ENCODE assay signal across 8 cellular contexts in the genomic region with DNA sequence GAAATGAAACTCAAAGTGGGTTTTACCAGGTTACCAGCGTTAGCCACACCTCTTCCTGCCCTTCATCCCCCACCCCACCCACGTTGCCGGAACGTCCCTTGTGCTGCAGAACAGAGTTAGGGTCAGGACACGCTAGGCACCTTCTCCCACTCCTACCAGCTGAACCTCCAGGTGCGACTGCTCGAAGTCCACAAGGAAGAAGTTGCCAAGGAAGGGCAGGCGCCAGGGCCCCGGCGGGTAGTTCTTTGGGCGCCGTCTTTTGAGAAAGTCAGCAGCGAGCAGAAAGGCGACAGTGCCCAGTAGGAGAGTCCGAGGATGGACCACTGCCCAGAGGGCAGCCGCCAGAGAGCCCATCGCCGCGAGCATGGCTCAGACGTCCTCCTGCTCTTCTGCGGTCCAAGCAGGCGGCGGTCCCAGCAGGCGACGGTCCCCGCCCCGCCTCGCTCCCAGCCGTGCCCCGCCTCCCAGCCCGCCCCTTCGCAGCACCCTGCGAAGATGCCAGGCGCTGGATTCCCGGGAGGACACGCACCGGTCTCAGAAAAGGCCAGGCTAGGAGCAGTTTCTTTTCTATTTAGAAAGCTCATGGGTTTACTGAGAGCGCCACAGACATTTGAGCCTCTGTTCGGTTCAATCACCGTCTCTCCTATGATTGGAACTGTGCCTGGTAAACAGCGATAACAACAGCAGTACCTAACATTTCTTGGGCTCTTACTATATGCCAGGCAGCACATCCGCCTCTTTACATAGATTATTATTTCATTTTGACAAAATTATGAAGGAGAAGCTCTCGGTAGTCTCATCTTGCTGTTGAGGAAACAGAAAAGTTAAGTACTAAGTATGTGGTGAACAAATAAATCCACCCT. TPM values are rescaled to one million over a fixed set of nuclear protein-coding genes. Genes with fewer than 3 reads are reported as not detected.
A peak's percentile ranks its signal among the peaks of the same experiment; 100 is the strongest.
DNase-seq lines count a peak whose midpoint lies in the region; ATAC-seq, FAIRE-seq and TF ChIP-seq lines count a peak whose summit lies in the region.

A gene with protein sequence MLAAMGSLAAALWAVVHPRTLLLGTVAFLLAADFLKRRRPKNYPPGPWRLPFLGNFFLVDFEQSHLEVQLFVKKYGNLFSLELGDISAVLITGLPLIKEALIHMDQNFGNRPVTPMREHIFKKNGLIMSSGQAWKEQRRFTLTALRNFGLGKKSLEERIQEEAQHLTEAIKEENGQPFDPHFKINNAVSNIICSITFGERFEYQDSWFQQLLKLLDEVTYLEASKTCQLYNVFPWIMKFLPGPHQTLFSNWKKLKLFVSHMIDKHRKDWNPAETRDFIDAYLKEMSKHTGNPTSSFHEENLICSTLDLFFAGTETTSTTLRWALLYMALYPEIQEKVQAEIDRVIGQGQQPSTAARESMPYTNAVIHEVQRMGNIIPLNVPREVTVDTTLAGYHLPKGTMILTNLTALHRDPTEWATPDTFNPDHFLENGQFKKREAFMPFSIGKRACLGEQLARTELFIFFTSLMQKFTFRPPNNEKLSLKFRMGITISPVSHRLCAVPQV (minus strand): TSS at position 393 of the 863 bp plus-strand sequence. CDS start 27 bp downstream, at position 366.

- peaks cover 43% of the 10 kb centered on the region for H3K27me3 Mint-ChIP-seq in activated T-helper 2 cell treated with anti-CD3 and anti-CD28 coated beads, Interferon-gamma antibody, Interleukin-2, Interleukin-4, amounts not matched to agents 10 μg/mL and 5 μg/mL and 100 μg/mL, durations not matched to agents 14 hours and 24 hours and 36 hours (ENCODE audit: low read depth)

- H3K36me3 Mint-ChIP-seq in activated T-helper 2 cell treated with anti-CD3 and anti-CD28 coated beads, Interferon-gamma antibody, Interleukin-2, Interleukin-4, amounts not matched to agents 10 μg/mL and 5 μg/mL and 100 μg/mL, durations not matched to agents 14 hours and 24 hours and 36 hours (ENCODE audit: low read depth) = no peaks in the 10 kb centered on the region

- intact Hi-C loops in activated T-helper 2 cell treated with anti-CD3 and anti-CD28 coated beads, Interferon-gamma antibody, Interleukin-2, Interleukin-4, amounts not matched to agents 10 μg/mL and 5 μg/mL and 100 μg/mL, durations not matched to agents 14 hours and 24 hours and 36 hours (cut with micrococcal nuclease) = no loop called here
- intact Hi-C loops in transverse colon (cut with DNase I; ENCODE audit: low total_unique reads) = no loop called here

- TF ChIP-seq CTCF in transverse colon (IDR thresholded peaks at IDR 0.05) = no peak

- DNase-seq in GM18507 (ENCODE audit: extremely low spot score, insufficient read length, low read depth) = no peak
- DNase-seq in NCI-H774 (lab: John Stamatoyannopoulos, UW) = peak; percentile 55
- DNase-seq in activated T-helper 2 cell treated with anti-CD3 and anti-CD28 coated beads, Interferon-gamma antibody, Interleukin-2, Interleukin-4, amounts not matched to agents 10 μg/mL and 5 μg/mL and 100 μg/mL, durations not matched to agents 14 hours and 24 hours and 36 hours (ENCODE audit: low spot score) = peak; percentile 12
- DNase-seq in glomerular visceral epithelial cell (ENCODE audit: extremely low spot score) = peak; percentile 57
- peak in 54 of 56 donors; percentile 15 to 87 (median 73) for DNase-seq in nucleus accumbens (lab: John Stamatoyannopoulos, UW)
- DNase-seq in transverse colon = peak; percentile 79
- no peak for DNase-seq in effector CD4-positive, alpha-beta T cell

- WGBS in transverse colon (ENCODE audit: low coverage in 1 of 2), 2 donors = 4 to 8% methylated on average over 2 to 40 of the region's 43 CpGs

- in situ Hi-C loops in transverse colon (cut with MboI; ENCODE audit: low pct_ligation_motif_present in 1 of 4, low pct_unique_long_range_greater_than_20kb in 1 of 4, low sequenced_read_pairs in 3 of 4) = loop anchor here in 1 of 4 donors (25.0 kb wide), 1 partner anchor 1189 kb away; no protein-coding TSS in a partner anchor

- TF ChIP-seq EP300 in transverse colon (IDR thresholded peaks at IDR 0.05; ENCODE audit: low read depth) = no peak

- H3K4me1 Mint-ChIP-seq in activated T-helper 2 cell treated with anti-CD3 and anti-CD28 coated beads, Interferon-gamma antibody, Interleukin-2, Interleukin-4, amounts not matched to agents 10 μg/mL and 5 μg/mL and 100 μg/mL, durations not matched to agents 14 hours and 24 hours and 36 hours (ENCODE audit: low read depth) = peaks cover 11% of the 10 kb centered on the region

- H3K27me3 ChIP-seq in transverse colon = peaks cover 41% of the 10 kb centered on the region

- H3K4me3 Mint-ChIP-seq in activated T-helper 2 cell treated with anti-CD3 and anti-CD28 coated beads, Interferon-gamma antibody, Interleukin-2, Interleukin-4, amounts not matched to agents 10 μg/mL and 5 μg/mL and 100 μg/mL, durations not matched to agents 14 hours and 24 hours and 36 hours (ENCODE audit: low read depth) = peak within 1 kb of the TSS; percentile 78

- no peak within 1 kb of the TSS for H3K27ac Mint-ChIP-seq in activated T-helper 2 cell treated with anti-CD3 and anti-CD28 coated beads, Interferon-gamma antibody, Interleukin-2, Interleukin-4, amounts not matched to agents 10 μg/mL and 5 μg/mL and 100 μg/mL, durations not matched to agents 14 hours and 24 hours and 36 hours

- ATAC-seq in HG02981 (IDR thresholded peaks at IDR 0.05; ENCODE audit: unreplicated experiment) = peak; percentile 75

- H3K9me3 Mint-ChIP-seq in activated T-helper 2 cell treated with anti-CD3 and anti-CD28 coated beads, Interferon-gamma antibody, Interleukin-2, Interleukin-4, amounts not matched to agents 10 μg/mL and 5 μg/mL and 100 μg/mL, durations not matched to agents 14 hours and 24 hours and 36 hours = peaks cover 24% of the 10 kb centered on the region

- TF ChIP-seq POLR2A in transverse colon (IDR thresholded peaks at IDR 0.05) = peak; percentile 63

- H3K27ac ChIP-seq in transverse colon = peak within 1 kb of the TSS; percentile 75 to 79 (median 78)

- H3K36me3 ChIP-seq in transverse colon = no peaks in the 10 kb centered on the region

- peaks cover 3 to 12% of the 10 kb centered on the region in 2 donors for H3K9me3 ChIP-seq in transverse colon

- FAIRE-seq in GM18507 (lab: Jason Lieb, UNC) = peak; percentile 72

- H3K4me1 ChIP-seq in transverse colon = peaks cover 0 to 14% (median 0%) of the 10 kb centered on the region in 4 donors

- peak within 1 kb of the TSS; percentile 39 to 58 (median 48) for H3K4me3 ChIP-seq in transverse colon

RNA-seq across cellular contexts. Expression of the gene that starts here (rescaled TPM):
- total RNA-seq in activated T-helper 2 cell treated with anti-CD3 and anti-CD28 coated beads, Interferon-gamma antibody, Interleukin-2, Interleukin-4, amounts not matched to agents 10 μg/mL and 5 μg/mL and 100 μg/mL, durations not matched to agents 14 hours and 24 hours and 36 hours = 0.11 and 0.16 TPM in 2 replicates
- total RNA-seq in transverse colon = 10 to 100 TPM; 21.7 to 61.9 (median 42.5) TPM

Comparison
In these comparisons a context has a peak if more than half of its experiments do, and no peak if none do; other contexts are left out.
1. RNA of the gene that starts here (total RNA-seq): 21.7 to 61.9 TPM in transverse colon; 0.11 to 0.16 TPM in activated T-helper 2 cell treated with anti-CD3 and anti-CD28 coated beads, Interferon-gamma antibody, Interleukin-2, Interleukin-4, amounts not matched to agents 10 μg/mL and 5 μg/mL and 100 μg/mL, durations not matched to agents 14 hours and 24 hours and 36 hours; every median in the first group is over 10 times any median in the second.
2. Peak in DNase-seq in activated T-helper 2 cell treated with anti-CD3 and anti-CD28 coated beads, Interferon-gamma antibody, Interleukin-2, Interleukin-4, amounts not matched to agents 10 μg/mL and 5 μg/mL and 100 μg/mL, durations not matched to agents 14 hours and 24 hours and 36 hours; RNA of the gene not detected or under 1 TPM.
3. DNase-seq: peak in NCI-H774 (single experiment), glomerular visceral epithelial cell (single experiment), nucleus accumbens (54 of 56) and transverse colon (single experiment); none in GM18507 (single experiment) and effector CD4-positive, alpha-beta T cell (single experiment).